ENCODE assay signal across 8 cellular contexts in genomic region chr9:127979333-127980055, GRCh38. TPM values are rescaled to one million over a fixed set of nuclear protein-coding genes. Genes with fewer than 3 reads are reported as not detected.
DNase-seq lines count a peak whose midpoint lies in the region; ATAC-seq and TF ChIP-seq lines count a peak whose summit lies in the region.

No MANE protein-coding gene starts in this region.

- H3K4me1 Mint-ChIP-seq in Caco-2 (ENCODE audit: low read depth, unreplicated experiment), result peaks cover 17% of the 10 kb centered on the region

- H3K27ac Mint-ChIP-seq in Caco-2 (ENCODE audit: unreplicated experiment), result peak overlapping the region; percentile 70

- no peak for TF ChIP-seq EP300 in stomach (IDR thresholded peaks at IDR 0.05)

- ATAC-seq in GM21381 (IDR thresholded peaks at IDR 0.05; ENCODE audit: unreplicated experiment), result peak; percentile 18
- peak; percentile 10 for ATAC-seq in left lung
- ATAC-seq in HG03342 (IDR thresholded peaks at IDR 0.05; ENCODE audit: unreplicated experiment), result no peak

- H3K27me3 ChIP-seq in Caco-2 (replicated peaks; ENCODE audit: control insufficient read depth, insufficient read depth, low read length), result no peaks in the 10 kb centered on the region
- peaks cover 0 to 12% of the 10 kb centered on the region in 2 donors for H3K27me3 ChIP-seq in left lung
- no peaks in the 10 kb centered on the region for H3K27me3 ChIP-seq in stomach

- H3K27ac ChIP-seq in cingulate gyrus (ENCODE audit: low read depth, low read length) (peak overlapping the region; percentile 98), left lung (peak overlapping the region; percentile 70 to 75), stomach (peak overlapping the region; percentile 91 to 99 (median 94))

- H3K27me3 Mint-ChIP-seq in Caco-2 (ENCODE audit: insufficient read depth, unreplicated experiment), result no peaks in the 10 kb centered on the region

- H3K9me3 Mint-ChIP-seq in Caco-2 (ENCODE audit: unreplicated experiment), result no peaks in the 10 kb centered on the region

- DNase-seq in Caco-2, result peak in 1 of 2 experiments; percentile 42
- peak; percentile 86 for DNase-seq in RKO (ENCODE audit: low spot score)
- no peak for DNase-seq in left lung
- DNase-seq in stomach, result peak; percentile 54
- DNase-seq in NCI-H2081 treated with DMSO at 0.1 percent for 48 hours (lab: John Stamatoyannopoulos, UW), result no peak

- peaks cover 31% of the 10 kb centered on the region for H3K4me1 ChIP-seq in Caco-2
- H3K4me1 ChIP-seq in left lung, result peaks cover 37 to 67% of the 10 kb centered on the region in 2 donors
- peaks cover 50 to 80% (median 65%) of the 10 kb centered on the region in 4 donors for H3K4me1 ChIP-seq in stomach

- CTCF ChIA-PET in Caco-2 (lab: Charles Lee), result interaction anchor here (0.6 to 2.4 kb wide), 5 partner anchors 24 to 143 kb away, joined by 3 to 8 read pairs (median 3); no protein-coding TSS in a partner anchor

- POLR2A ChIA-PET in Caco-2 (lab: Charles Lee), result interaction anchor here (0.6 kb wide), 1 partner anchor 19 kb away, joined by 7 read pairs; no protein-coding TSS in a partner anchor

- no TSS peak for BruUV-seq in Caco-2 (replicated peaks; lab: Mats Ljungman, UMichigan)

- peak overlapping the region; percentile 95 for H3K4me3 Mint-ChIP-seq in Caco-2 (ENCODE audit: unreplicated experiment)

- peaks cover 14% of the 10 kb centered on the region for H3K36me3 Mint-ChIP-seq in Caco-2 (ENCODE audit: insufficient read depth, unreplicated experiment)

- TF ChIP-seq CTCF in Caco-2 (IDR thresholded peaks at IDR 0.05; ENCODE audit: insufficient read depth in 1 of 2, low read depth in 1 of 2, low read length in 1 of 2, severe bottlenecking in 1 of 2, unreplicated experiment in 1 of 2), result no peak
- TF ChIP-seq CTCF in left lung (IDR thresholded peaks at IDR 0.05), result no peak
- no peak for TF ChIP-seq CTCF in stomach (IDR thresholded peaks at IDR 0.05)

- H3K9me3 ChIP-seq in Caco-2 (no peaks in the 10 kb centered on the region), left lung (no peaks in the 10 kb centered on the region), stomach (no peaks in the 10 kb centered on the region)

- intact Hi-C loops in Caco-2 (cut with micrococcal nuclease; ENCODE audit: unreplicated experiment) (loop anchor here (1.0 to 5.0 kb wide), 2 partner anchors 24 to 37 kb away; no protein-coding TSS in a partner anchor), left lung (cut with DNase I) (no loop called here), stomach (cut with DNase I; ENCODE audit: low total_unique reads) (loop anchor here (10.0 kb wide), 1 partner anchor 55 kb away; no protein-coding TSS in a partner anchor)

- no peak for TF ChIP-seq POLR2A in stomach (IDR thresholded peaks at IDR 0.05)

- no peaks in the 10 kb centered on the region for H3K36me3 ChIP-seq in Caco-2 (ENCODE audit: control insufficient read depth, insufficient read depth, low read length)
- no peaks in the 10 kb centered on the region for H3K36me3 ChIP-seq in left lung
- no peaks in the 10 kb centered on the region for H3K36me3 ChIP-seq in stomach

- H3K4me3 ChIP-seq in Caco-2 (ENCODE audit: low read depth, low read length) (peak overlapping the region; percentile 87), left lung (peak overlapping the region; percentile 58 to 67), stomach (peak overlapping the region; percentile 77 to 91 (median 90))

- 0 to 4% (median 2%) methylated on average over 22 to 24 of the region's 24 CpGs for WGBS in stomach, 5 donors

RNA-seq across cellular contexts. Expression of gene EEIG1, which starts 1.3 kb away (rescaled TPM):
- 44.1 and 47.1 TPM in 2 replicates for total RNA-seq in Caco-2 (2022)
- total RNA-seq in left lung, result 10 to 100 TPM; 60.7 to 67.3 TPM
- 100 to 1,000 TPM in 2 of 5 donors, 10 to 100 TPM in 3; 26.3 to 406 (median 83.4) TPM for total RNA-seq in stomach
- 100 to 1,000 TPM in 1 of 3 donors, 10 to 100 TPM in 2; 24.4 to 118 (median 38.5) TPM for polyA plus RNA-seq in stomach

RNA-seq across cellular contexts. Expression of gene DPM2, which starts 41.8 kb away (rescaled TPM):
- 38.7 and 39.4 TPM in 2 replicates for total RNA-seq in Caco-2 (2022)
- 10 to 100 TPM; 38.6 to 47.6 TPM for total RNA-seq in left lung
- 10 to 100 TPM in 4 of 5 donors, 1 to 10 TPM in 1; 1.7 to 98.2 (median 55.4) TPM for total RNA-seq in stomach
- 10 to 100 TPM; 27.0 to 38.0 (median 32.5) TPM for polyA plus RNA-seq in stomach

RNA-seq across cellular contexts. Expression of gene PIP5KL1, which starts 48.9 kb away (rescaled TPM):
- total RNA-seq in Caco-2 (2022), result 2.3 and 3.8 TPM in 2 replicates
- total RNA-seq in left lung, result 1 to 10 TPM; 3.8 to 6.7 TPM
- 10 to 100 TPM in 3 of 5 donors, under 1 TPM in 1, not detected in 1; 0.55 to 98.0 (median 19.1) TPM for total RNA-seq in stomach
- 1 to 10 TPM in 2 of 3 donors, under 1 TPM in 1; 0.50 to 3.3 (median 2.3) TPM for polyA plus RNA-seq in stomach

Comparison
In these comparisons a context has a peak if more than half of its experiments do, and no peak if none do; other contexts are left out.
1. DNase-seq: peak in RKO (single experiment) and stomach (single experiment); none in left lung (0 of 2) and NCI-H2081 treated with DMSO at 0.1 percent for 48 hours (single experiment).
2. intact Hi-C loops: an anchor here in Caco-2 (1.0 to 5.0 kb wide) and stomach (10.0 kb wide); none called in left lung.
3. Peak in every context shown above with its lines, with median percentiles within 50 percentile points of each other: H3K4me3 ChIP-seq and H3K27ac ChIP-seq.